ENCODE assay signal across 10 cellular contexts in the genomic region with DNA sequence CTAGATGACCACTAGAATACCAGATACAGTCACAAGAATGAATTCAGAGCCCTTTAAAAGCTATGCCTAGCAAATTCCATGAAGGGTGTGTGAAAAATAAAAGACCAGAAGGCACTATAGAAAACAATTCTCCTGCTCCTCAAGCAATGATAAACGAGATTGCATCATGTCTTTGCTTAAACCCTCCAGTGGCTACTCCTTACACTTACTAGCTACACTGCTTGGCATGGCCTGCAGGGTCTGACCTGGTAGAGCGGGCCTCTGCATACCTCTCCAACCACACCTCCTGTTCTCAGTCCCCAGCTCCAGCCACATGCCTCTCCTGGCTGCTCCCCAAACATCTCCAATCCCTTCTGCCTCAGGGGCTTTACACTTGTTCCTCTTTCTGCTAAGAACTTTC. TPM values are rescaled to one million over a fixed set of nuclear protein-coding genes. Genes with fewer than 3 reads are reported as not detected.
DNase-seq lines count a peak whose midpoint lies in the region; ATAC-seq, FAIRE-seq and TF ChIP-seq lines count a peak whose summit lies in the region.
"Had no signal": no experiment of that assay in that cellular context is flagged by ENCODE, and none has a peak within 500 bp of the region (broad histone marks: within the 10 kb centered on the region; RNA-seq: fewer than 3 reads in every experiment).

No MANE protein-coding gene starts in this region.

- no peaks in the 10 kb centered on the region for H3K79me2 ChIP-seq in GM23248 (ENCODE audit: insufficient read depth)
- H3K79me2 ChIP-seq in astrocyte (ENCODE audit: insufficient read depth, low read length): no peaks in the 10 kb centered on the region
- H3K79me2 ChIP-seq in smooth muscle cell (ENCODE audit: low read depth): no peaks in the 10 kb centered on the region

- TF ChIP-seq POLR2A in NB4 (IDR thresholded peaks at IDR 0.05; ENCODE audit: extremely low read depth, insufficient read length): no peak

- peak overlapping the region; percentile 81 for H3K27ac Mint-ChIP-seq in astrocyte (ENCODE audit: unreplicated experiment)
- H3K27ac Mint-ChIP-seq: activated T-helper 1 cell treated with anti-CD3 and anti-CD28 coated beads, Interleukin-12 subunit alpha, Interleukin-12 subunit beta, Interleukin-2, Interleukin-4 antibody, amounts not matched to agents 30 ng/mL and 10 ng/mL and 1 ng/mL, durations not matched to agents 14 hours and 24 hours and 36 hours had no signal

- in situ Hi-C loops in GM23248 (cut with MboI): no loop called here

- no peaks in the 10 kb centered on the region for H3K36me3 Mint-ChIP-seq in astrocyte (ENCODE audit: low read depth, unreplicated experiment)

- DNase-seq in GM23248 (peak; percentile 15), NB4 (ENCODE audit: low read depth) (peak; percentile 76), astrocyte (ENCODE audit: low read depth) (no peak), myocyte (ENCODE audit: low read depth) (peak; percentile 63), smooth muscle cell (lab: John Stamatoyannopoulos, UW; ENCODE audit: unreplicated experiment) (no peak)

- ATAC-seq in GM21515 (IDR thresholded peaks at IDR 0.05; ENCODE audit: unreplicated experiment) (no peak), GM19035 (IDR thresholded peaks at IDR 0.05; ENCODE audit: unreplicated experiment) (no peak)

- no peak overlapping the region for H3K4me3 Mint-ChIP-seq in astrocyte (ENCODE audit: unreplicated experiment)
- H3K4me3 Mint-ChIP-seq: activated T-helper 1 cell treated with anti-CD3 and anti-CD28 coated beads, Interleukin-12 subunit alpha, Interleukin-12 subunit beta, Interleukin-2, Interleukin-4 antibody, amounts not matched to agents 30 ng/mL and 10 ng/mL and 1 ng/mL, durations not matched to agents 14 hours and 24 hours and 36 hours; central memory CD8-positive, alpha-beta T cell had no signal

- peaks cover 8% of the 10 kb centered on the region for H3K27me3 Mint-ChIP-seq in astrocyte (ENCODE audit: low read depth, unreplicated experiment)

- H3K9me3 ChIP-seq in GM23248 (ENCODE audit: low read depth) (no peaks in the 10 kb centered on the region), astrocyte (ENCODE audit: insufficient read depth, low read depth, low read length) (no peaks in the 10 kb centered on the region), smooth muscle cell (replicated peaks; ENCODE audit: low read depth) (no peaks in the 10 kb centered on the region)

- WGBS in GM23248 (ENCODE audit: low coverage in 1 of 2, low lambda C conversion rate in 2 of 2, missing lambda C conversion rate in 2 of 2), 2 experiments: 49 to 54% methylated on average over 2 of the region's 2 CpGs
- WGBS in smooth muscle cell (ENCODE audit: low lambda C conversion rate): 77% methylated on average over 2 of the region's 2 CpGs

- H3K9ac ChIP-seq in GM23248 (no peak overlapping the region), astrocyte (ENCODE audit: low read length) (no peak overlapping the region), smooth muscle cell (ENCODE audit: low read depth) (no peak overlapping the region)

- H3F3A ChIP-seq in GM23248 (ENCODE audit: insufficient read depth) (no peaks in the 10 kb centered on the region), smooth muscle cell (ENCODE audit: low read depth) (no peaks in the 10 kb centered on the region)

- no peak for TF ChIP-seq CTCF in NB4 (IDR thresholded peaks at IDR 0.05; ENCODE audit: low read depth, low read length)
- no peak for TF ChIP-seq CTCF in astrocyte (IDR thresholded peaks at IDR 0.05; ENCODE audit: insufficient read depth, low read depth, low read length)
- TF ChIP-seq CTCF in smooth muscle cell (IDR thresholded peaks at IDR 0.05; ENCODE audit: borderline replicate concordance, insufficient read depth, poor library complexity, severe bottlenecking): no peak

- no peak overlapping the region for H3K27ac ChIP-seq in GM23248
- H3K27ac ChIP-seq in astrocyte (ENCODE audit: low read depth, low read length): no peak overlapping the region
- no peak overlapping the region for H3K27ac ChIP-seq in smooth muscle cell (ENCODE audit: low read depth)

- H4K20me1 ChIP-seq in GM23248 (ENCODE audit: insufficient read depth) (no peaks in the 10 kb centered on the region), astrocyte (ENCODE audit: insufficient read depth, low read length) (no peaks in the 10 kb centered on the region), smooth muscle cell (ENCODE audit: low read depth) (no peaks in the 10 kb centered on the region)

- peaks cover 19% of the 10 kb centered on the region for H3K4me1 Mint-ChIP-seq in astrocyte (ENCODE audit: low read depth, unreplicated experiment)
- H3K4me1 Mint-ChIP-seq: central memory CD8-positive, alpha-beta T cell had no signal

- no peak overlapping the region for H3K4me3 ChIP-seq in GM23248
- no peak overlapping the region for H3K4me3 ChIP-seq in NB4 (ENCODE audit: low read depth, low read length)
- H3K4me3 ChIP-seq in astrocyte (ENCODE audit: insufficient read depth, low read depth, low read length): no peak overlapping the region
- no peak overlapping the region for H3K4me3 ChIP-seq in smooth muscle cell

- no peak for FAIRE-seq in astrocyte (lab: Jason Lieb, UNC)
- FAIRE-seq: H54 had no signal

- H3K9me2 ChIP-seq in GM23248 (ENCODE audit: insufficient read depth): no peaks in the 10 kb centered on the region

- H3K9me3 Mint-ChIP-seq in astrocyte (ENCODE audit: unreplicated experiment): peaks cover 3% of the 10 kb centered on the region
- H3K9me3 Mint-ChIP-seq: activated T-helper 1 cell treated with anti-CD3 and anti-CD28 coated beads, Interleukin-12 subunit alpha, Interleukin-12 subunit beta, Interleukin-2, Interleukin-4 antibody, amounts not matched to agents 30 ng/mL and 10 ng/mL and 1 ng/mL, durations not matched to agents 14 hours and 24 hours and 36 hours; central memory CD8-positive, alpha-beta T cell had no signal

- H3K36me3 ChIP-seq in GM23248 (ENCODE audit: low read depth) (no peaks in the 10 kb centered on the region), astrocyte (ENCODE audit: insufficient read depth, low read length) (no peaks in the 10 kb centered on the region), smooth muscle cell (ENCODE audit: low read depth) (no peaks in the 10 kb centered on the region)

- H2AFZ ChIP-seq in GM23248 (peak overlapping the region; percentile 61; the same call in 1 of the 2 replicates), astrocyte (ENCODE audit: low read depth, low read length) (no peak overlapping the region), smooth muscle cell (ENCODE audit: low read depth) (no peak overlapping the region)

- no peaks in the 10 kb centered on the region for H3K27me3 ChIP-seq in GM23248 (replicated peaks; ENCODE audit: insufficient read depth)
- H3K27me3 ChIP-seq in astrocyte (ENCODE audit: insufficient read depth, low read length): peaks cover 5% of the 10 kb centered on the region
- H3K27me3 ChIP-seq in smooth muscle cell (ENCODE audit: low read depth): no peaks in the 10 kb centered on the region

- H3K4me1 ChIP-seq in GM23248 (ENCODE audit: insufficient read depth): no peaks in the 10 kb centered on the region
- no peaks in the 10 kb centered on the region for H3K4me1 ChIP-seq in astrocyte (ENCODE audit: insufficient read depth, low read length)
- H3K4me1 ChIP-seq in smooth muscle cell (ENCODE audit: low read depth): no peaks in the 10 kb centered on the region

- H3K4me2 ChIP-seq in GM23248 (ENCODE audit: unreplicated experiment): no peak overlapping the region
- no peak overlapping the region for H3K4me2 ChIP-seq in astrocyte (ENCODE audit: low read length)
- no peak overlapping the region for H3K4me2 ChIP-seq in smooth muscle cell

RNA-seq across cellular contexts. Expression of gene CREG1, which starts 11.0 kb away (rescaled TPM):
- 86.6 and 90.5 TPM in 2 replicates for total RNA-seq in GM23248 (2014; rRNA removed; shearing (Covaris generic))
- 72.0 and 73.1 TPM in 2 replicates for polyA plus RNA-seq in GM23248 (2016; fragmentation: Nextera tagmentation; extraction: Ambion mirVana)
- 34.6 and 36.0 TPM in 2 replicates for total RNA-seq in astrocyte
- total RNA-seq in myocyte: 201 and 310 TPM in 2 replicates
- 51.1 TPM for polyA plus RNA-seq in myocyte (2012)
- 76.7 and 80.0 TPM in 2 replicates for total RNA-seq in smooth muscle cell
- 43.1 and 45.2 TPM in 2 replicates for polyA plus RNA-seq in smooth muscle cell

RNA-seq across cellular contexts. Expression of gene CD247, which starts 46.3 kb away (rescaled TPM):
- not detected in 2 replicates for total RNA-seq in GM23248 (2014; rRNA removed; shearing (Covaris generic))
- polyA plus RNA-seq in GM23248 (2016; fragmentation: Nextera tagmentation; extraction: Ambion mirVana) (not detected in 2 replicates), smooth muscle cell (not detected in 2 replicates)
- total RNA-seq in astrocyte (not detected in 2 replicates), myocyte (0.21 TPM in 1 of 2 replicates, not detected in the other), smooth muscle cell (0.13 TPM in 1 of 2 replicates, not detected in the other)
- 0.05 TPM for polyA plus RNA-seq in myocyte (2012)

Comparison
In these comparisons a context has a peak if more than half of its experiments do, and no peak if none do; other contexts are left out.
1. DNase-seq: peak in GM23248 (single experiment), NB4 (single experiment) and myocyte (single experiment); none in astrocyte (single experiment) and smooth muscle cell (single experiment).